ENCODE assay signal across 20 cellular contexts in genomic region chr5:137600721-137601360, GRCh38.
"Had no signal": no experiment of that assay in that cellular context is flagged by ENCODE, and none has a peak within 500 bp of the region (broad histone marks: within the 10 kb centered on the region; RNA-seq: fewer than 3 reads in every experiment).

No MANE protein-coding gene starts in this region.

- H3K9me3 Mint-ChIP-seq: endodermal cell, nephron had no signal

- H3K27ac Mint-ChIP-seq: endodermal cell, naive B cell, nephron had no signal

- H3K4me3 Mint-ChIP-seq: endodermal cell, naive B cell, nephron had no signal

- H3K4me1 Mint-ChIP-seq: naive B cell had no signal

- H3K36me3 Mint-ChIP-seq: naive B cell had no signal

- DNase-seq: colonic mucosa; effector CD4-positive, alpha-beta T cell; endodermal cell; erythroblast; foreskin melanocyte; head of caudate nucleus; kidney glomerular epithelial cell; mesendoderm; naive B cell; posterior cingulate gyrus; right cardiac atrium; small intestine; stimulated activated CD4-positive, alpha-beta T cell treated with anti-CD3 and anti-CD28 coated beads, Interleukin-12 subunit alpha, Interleukin-12 subunit beta, amount 100 ng/mL, for 4 hours; stimulated activated naive CD4-positive, alpha-beta T cell; stomach; substantia nigra; transverse colon had no signal

- H3K4me3 ChIP-seq: colonic mucosa, hepatocyte, stomach, thoracic aorta, transverse colon had no signal

- ATAC-seq: right cardiac atrium had no signal
